In genomic region chr15:57941816-57942215, GRCh38 we compare ENCODE assay signal across 8 cellular contexts.
"Had no signal": no experiment of that assay in that cellular context is flagged by ENCODE, and none has a peak within 500 bp of the region (broad histone marks: within the 10 kb centered on the region; RNA-seq: fewer than 3 reads in every experiment).

No MANE protein-coding gene starts in this region.

- ATAC-seq: GM12878 had no signal

- DNase-seq: GDM1, GF-D8 had no signal

- FAIRE-seq: G401.6, GM12878, GM12891, GM12892, GM18507, GM19239 had no signal

- H3K4me3 ChIP-seq: GM12878 had no signal
